25 cellular contexts compared by ENCODE assay signal in the genomic region with DNA sequence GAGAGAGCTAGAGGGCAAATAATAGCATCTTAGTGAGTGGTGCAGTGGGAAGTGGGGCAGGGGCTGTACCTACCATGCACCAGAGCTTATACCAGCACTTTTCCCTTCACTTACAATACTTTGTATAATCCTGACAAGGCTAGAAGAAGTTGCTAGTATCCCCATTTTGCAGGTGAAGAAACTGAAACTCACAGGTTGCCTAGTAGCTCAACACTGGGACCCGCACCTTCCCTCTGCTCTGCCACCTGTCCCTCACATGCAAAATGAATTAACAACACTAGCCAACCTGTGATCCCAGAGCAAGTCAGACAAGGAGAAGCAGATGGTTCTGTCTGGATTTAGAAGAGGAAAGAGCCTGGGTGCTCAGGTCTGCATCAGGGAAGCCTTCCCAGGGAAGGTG.
"Had no signal": no experiment of that assay in that cellular context is flagged by ENCODE, and none has a peak within 500 bp of the region (broad histone marks: within the 10 kb centered on the region; RNA-seq: fewer than 3 reads in every experiment).

No MANE protein-coding gene starts in this region.

- H3K27me3 ChIP-seq: ascending aorta, Peyer's patch, SJSA1 had no signal

- H3K36me3 ChIP-seq: ascending aorta, Peyer's patch, SJSA1 had no signal

- H3K4me3 ChIP-seq: ascending aorta, K562, Peyer's patch, SJSA1 had no signal

- H3K9ac ChIP-seq: SK-N-SH had no signal

- H3K4me1 ChIP-seq: ascending aorta, Peyer's patch, SJSA1 had no signal

- H3K4me1 Mint-ChIP-seq: activated B cell treated with CpG ODN at 0.5 μM for 24 hours; activated naive CD4-positive, alpha-beta T cell treated with anti-CD3 and anti-CD28 coated beads, Interleukin-2, amount 10 ng/mL, durations not matched to agents 7 days and 5 days; activated naive CD8-positive, alpha-beta T cell treated with anti-CD3 and anti-CD28 coated beads for 36 hours had no signal

- H3K9me2 ChIP-seq: SK-N-SH had no signal

- ATAC-seq: K562, PC-3 had no signal

- H3K27ac ChIP-seq: ascending aorta, Peyer's patch, SJSA1 had no signal

- DNase-seq: activated B cell treated with CpG ODN at 0.5 μM for 24 hours; activated CD4-positive, alpha-beta memory T cell treated with anti-CD3 and anti-CD28 coated beads for 36 hours; activated CD4-positive, alpha-beta T cell treated with anti-CD3 and anti-CD28 coated beads for 4 hours; activated CD4-positive, alpha-beta T cell treated with anti-CD3 and anti-CD28 coated beads, Interleukin-2, amount 50 U/mL, for 1 hour; activated CD4-positive, CD25-positive, alpha-beta regulatory T cell treated with anti-CD3 and anti-CD28 coated beads, Interleukin-2, amount 50 U/mL, for 72 hours; activated CD8-positive, alpha-beta memory T cell treated with anti-CD3 and anti-CD28 coated beads, Interleukin-2, amount 50 U/mL, for 4 hours; activated effector memory CD4-positive, alpha-beta T cell treated with Interleukin-2 at 50 U/mL for 16 hours; activated naive CD4-positive, alpha-beta T cell treated with anti-CD3 and anti-CD28 coated beads, Interleukin-2, amount 10 ng/mL, durations not matched to agents 7 days and 5 days; activated naive CD8-positive, alpha-beta T cell treated with anti-CD3 and anti-CD28 coated beads for 36 hours; activated T-cell treated with anti-CD3 and anti-CD28 coated beads for 4 hours; activated T-cell treated with anti-CD3 and anti-CD28 coated beads, Interleukin-2, amount 50 U/mL, for 48 hours; NCI-H1694; NCI-H1930; NCI-H2081 treated with DMSO at 0.1 percent for 48 hours; NCI-H510A; PC-3; Peyer's patch; RPMI8226; SHP77 treated with DMSO at 0.1 percent for 48 hours; SK-N-SH had no signal

- H3K9me3 ChIP-seq: ascending aorta, Peyer's patch, SJSA1, SK-N-SH had no signal

- H3K4me2 ChIP-seq: SK-N-SH had no signal

- H3K9me3 Mint-ChIP-seq: activated B cell treated with CpG ODN at 0.5 μM for 24 hours; activated CD4-positive, alpha-beta memory T cell treated with anti-CD3 and anti-CD28 coated beads for 36 hours; activated naive CD4-positive, alpha-beta T cell treated with anti-CD3 and anti-CD28 coated beads, Interleukin-2, amount 10 ng/mL, durations not matched to agents 7 days and 5 days; activated naive CD8-positive, alpha-beta T cell treated with anti-CD3 and anti-CD28 coated beads for 36 hours; T-helper 1 cell treated with Interleukin-12 subunit alpha and Interleukin-12 subunit beta and Interleukin-4 antibody, amounts not matched to agents 30 μg/mL and 1 μg/mL, for 36 hours; T-helper 2 cell treated with Interferon-gamma antibody and Interleukin-4, amounts not matched to agents 5 μg/mL and 100 μg/mL, for 36 hours had no signal

- H3K4me3 Mint-ChIP-seq: activated B cell treated with CpG ODN at 0.5 μM for 24 hours; activated CD4-positive, alpha-beta memory T cell treated with anti-CD3 and anti-CD28 coated beads for 36 hours; activated naive CD4-positive, alpha-beta T cell treated with anti-CD3 and anti-CD28 coated beads, Interleukin-2, amount 10 ng/mL, durations not matched to agents 7 days and 5 days; activated naive CD8-positive, alpha-beta T cell treated with anti-CD3 and anti-CD28 coated beads for 36 hours; T-helper 1 cell treated with Interleukin-12 subunit alpha and Interleukin-12 subunit beta and Interleukin-4 antibody, amounts not matched to agents 30 μg/mL and 1 μg/mL, for 36 hours; T-helper 2 cell treated with Interferon-gamma antibody and Interleukin-4, amounts not matched to agents 5 μg/mL and 100 μg/mL, for 36 hours had no signal

- H3K27ac Mint-ChIP-seq: activated B cell treated with CpG ODN at 0.5 μM for 24 hours; activated CD4-positive, alpha-beta memory T cell treated with anti-CD3 and anti-CD28 coated beads for 36 hours; activated naive CD4-positive, alpha-beta T cell treated with anti-CD3 and anti-CD28 coated beads, Interleukin-2, amount 10 ng/mL, durations not matched to agents 7 days and 5 days; activated naive CD8-positive, alpha-beta T cell treated with anti-CD3 and anti-CD28 coated beads for 36 hours; T-helper 1 cell treated with Interleukin-12 subunit alpha and Interleukin-12 subunit beta and Interleukin-4 antibody, amounts not matched to agents 30 μg/mL and 1 μg/mL, for 36 hours; T-helper 2 cell treated with Interferon-gamma antibody and Interleukin-4, amounts not matched to agents 5 μg/mL and 100 μg/mL, for 36 hours had no signal

- H3K36me3 Mint-ChIP-seq: activated CD4-positive, alpha-beta memory T cell treated with anti-CD3 and anti-CD28 coated beads for 36 hours; activated naive CD4-positive, alpha-beta T cell treated with anti-CD3 and anti-CD28 coated beads, Interleukin-2, amount 10 ng/mL, durations not matched to agents 7 days and 5 days; activated naive CD8-positive, alpha-beta T cell treated with anti-CD3 and anti-CD28 coated beads for 36 hours had no signal
